ENCODE assay signal across 10 cellular contexts in genomic region chr12:124410354-124411175, GRCh38.
DNase-seq lines count a peak whose midpoint lies in the region; ATAC-seq and TF ChIP-seq lines count a peak whose summit lies in the region.
"Had no signal": no experiment of that assay in that cellular context is flagged by ENCODE, and none has a peak within 500 bp of the region (broad histone marks: within the 10 kb centered on the region; RNA-seq: fewer than 3 reads in every experiment).

No MANE protein-coding gene starts in this region.

- no peaks in the 10 kb centered on the region for H3K27me3 ChIP-seq in CD8-positive, alpha-beta T cell (ENCODE audit: insufficient read depth, low read length)
- H3K27me3 ChIP-seq: SJCRH30 had no signal

- H3K9me3 ChIP-seq in CD8-positive, alpha-beta T cell (ENCODE audit: low read length) = no peaks in the 10 kb centered on the region
- H3K9me3 ChIP-seq: SJCRH30 had no signal

- no peak for TF ChIP-seq CTCF in CD8-positive, alpha-beta T cell (IDR thresholded peaks at IDR 0.05)

- no peaks in the 10 kb centered on the region for H3K4me1 Mint-ChIP-seq in stimulated activated naive CD8-positive, alpha-beta T cell treated with anti-CD3 and anti-CD28 coated beads, Interleukin-15, Interleukin-2, amounts not matched to agents 100 ng/mL and 50 ng/mL, for 24 hours (ENCODE audit: low read depth)
- no peaks in the 10 kb centered on the region for H3K4me1 Mint-ChIP-seq in activated CD4-positive, alpha-beta T cell treated with anti-CD3 and anti-CD28 coated beads, Interleukin-2, amount 10 ng/mL, durations not matched to agents 7 days and 5 days
- H3K4me1 Mint-ChIP-seq in CD8-positive, alpha-beta T cell (ENCODE audit: low read depth) = peaks cover 3% of the 10 kb centered on the region

- DNase-seq in stimulated activated naive CD8-positive, alpha-beta T cell treated with anti-CD3 and anti-CD28 coated beads, Interleukin-15, Interleukin-2, amounts not matched to agents 100 U/mL and 50 U/mL, for 24 hours = no peak
- peak; percentile 67 for DNase-seq in myocyte (ENCODE audit: low read depth)
- no peak for DNase-seq in SIG-M5 treated with dmso at 0.1 percent for 504 hours (lab: John Stamatoyannopoulos, UW; ENCODE audit: unreplicated experiment)
- no peak for DNase-seq in activated CD4-positive, alpha-beta T cell treated with anti-CD3 and anti-CD28 coated beads, Interleukin-2, amount 10 ng/mL, durations not matched to agents 7 days and 5 days
- DNase-seq in CD8-positive, alpha-beta T cell = no peak
- DNase-seq: CD8-positive, alpha-beta memory T cell; SJCRH30 had no signal

- no peak overlapping the region for H3K4me3 Mint-ChIP-seq in stimulated activated naive CD8-positive, alpha-beta T cell treated with anti-CD3 and anti-CD28 coated beads, Interleukin-15, Interleukin-2, amounts not matched to agents 100 ng/mL and 50 ng/mL, for 24 hours
- H3K4me3 Mint-ChIP-seq in activated CD4-positive, alpha-beta T cell treated with anti-CD3 and anti-CD28 coated beads, Interleukin-2, amount 10 ng/mL, durations not matched to agents 7 days and 5 days = no peak overlapping the region
- no peak overlapping the region for H3K4me3 Mint-ChIP-seq in CD8-positive, alpha-beta T cell
- H3K4me3 Mint-ChIP-seq: CD8-positive, alpha-beta memory T cell had no signal

- H3K4me1 ChIP-seq in CD8-positive, alpha-beta T cell (ENCODE audit: insufficient read depth, low read length) = no peaks in the 10 kb centered on the region
- H3K4me1 ChIP-seq: SJCRH30 had no signal

- peaks cover 5% of the 10 kb centered on the region for H3K36me3 ChIP-seq in CD8-positive, alpha-beta T cell (ENCODE audit: insufficient read depth, low read length)

- peaks cover 11% of the 10 kb centered on the region for H3K36me3 Mint-ChIP-seq in stimulated activated naive CD8-positive, alpha-beta T cell treated with anti-CD3 and anti-CD28 coated beads, Interleukin-15, Interleukin-2, amounts not matched to agents 100 ng/mL and 50 ng/mL, for 24 hours (ENCODE audit: low read depth)
- no peaks in the 10 kb centered on the region for H3K36me3 Mint-ChIP-seq in activated CD4-positive, alpha-beta T cell treated with anti-CD3 and anti-CD28 coated beads, Interleukin-2, amount 10 ng/mL, durations not matched to agents 7 days and 5 days (ENCODE audit: low read depth)
- H3K36me3 Mint-ChIP-seq in CD8-positive, alpha-beta T cell = peaks cover 59% of the 10 kb centered on the region

- H3K27me3 Mint-ChIP-seq in stimulated activated naive CD8-positive, alpha-beta T cell treated with anti-CD3 and anti-CD28 coated beads, Interleukin-15, Interleukin-2, amounts not matched to agents 100 ng/mL and 50 ng/mL, for 24 hours = no peaks in the 10 kb centered on the region
- no peaks in the 10 kb centered on the region for H3K27me3 Mint-ChIP-seq in activated CD4-positive, alpha-beta T cell treated with anti-CD3 and anti-CD28 coated beads, Interleukin-2, amount 10 ng/mL, durations not matched to agents 7 days and 5 days
- no peaks in the 10 kb centered on the region for H3K27me3 Mint-ChIP-seq in CD8-positive, alpha-beta T cell (ENCODE audit: low read depth)
- H3K27me3 Mint-ChIP-seq: CD8-positive, alpha-beta memory T cell had no signal

- CTCF ChIA-PET in activated CD4-positive, alpha-beta T cell treated with anti-CD3 and anti-CD28 coated beads, Interleukin-2, amount 10 ng/mL, durations not matched to agents 7 days and 5 days (lab: Charles Lee) = interaction anchor here (1.0 to 1.4 kb wide), 2 partner anchors 15 to 17 kb away, joined by 3 to 4 read pairs; no protein-coding TSS in a partner anchor
- CTCF ChIA-PET in CD8-positive, alpha-beta T cell (lab: Charles Lee) = no interaction called here

- H3K4me3 ChIP-seq in CD8-positive, alpha-beta T cell (ENCODE audit: low read depth, low read length) = no peak overlapping the region
- H3K4me3 ChIP-seq: SJCRH30 had no signal

- H3K27ac ChIP-seq in cingulate gyrus (ENCODE audit: low read depth, low read length) = peak overlapping the region; percentile 47
- H3K27ac ChIP-seq in CD8-positive, alpha-beta T cell (ENCODE audit: low read depth, low read length) = no peak overlapping the region
- H3K27ac ChIP-seq: SJCRH30 had no signal

- intact Hi-C loops in CD8-positive, alpha-beta T cell (cut with DNase I, micrococcal nuclease) = no loop called here

- H3K9me3 Mint-ChIP-seq in stimulated activated naive CD8-positive, alpha-beta T cell treated with anti-CD3 and anti-CD28 coated beads, Interleukin-15, Interleukin-2, amounts not matched to agents 100 ng/mL and 50 ng/mL, for 24 hours = no peaks in the 10 kb centered on the region
- no peaks in the 10 kb centered on the region for H3K9me3 Mint-ChIP-seq in activated CD4-positive, alpha-beta T cell treated with anti-CD3 and anti-CD28 coated beads, Interleukin-2, amount 10 ng/mL, durations not matched to agents 7 days and 5 days
- no peaks in the 10 kb centered on the region for H3K9me3 Mint-ChIP-seq in CD8-positive, alpha-beta T cell
- H3K9me3 Mint-ChIP-seq: CD8-positive, alpha-beta memory T cell had no signal

- peak overlapping the region; percentile 52 for H3K27ac Mint-ChIP-seq in stimulated activated naive CD8-positive, alpha-beta T cell treated with anti-CD3 and anti-CD28 coated beads, Interleukin-15, Interleukin-2, amounts not matched to agents 100 ng/mL and 50 ng/mL, for 24 hours
- H3K27ac Mint-ChIP-seq in activated CD4-positive, alpha-beta T cell treated with anti-CD3 and anti-CD28 coated beads, Interleukin-2, amount 10 ng/mL, durations not matched to agents 7 days and 5 days = no peak overlapping the region
- H3K27ac Mint-ChIP-seq in CD8-positive, alpha-beta T cell = no peak overlapping the region

- no peak for ATAC-seq in stimulated activated naive CD8-positive, alpha-beta T cell treated with anti-CD3 and anti-CD28 coated beads, Interleukin-15, Interleukin-2, amounts not matched to agents 100 U/mL and 50 U/mL, for 24 hours
- no peak for ATAC-seq in CD8-positive, alpha-beta T cell
- ATAC-seq in HG03469 (IDR thresholded peaks at IDR 0.05; ENCODE audit: unreplicated experiment) = no peak

- POLR2A ChIA-PET in activated CD4-positive, alpha-beta T cell treated with anti-CD3 and anti-CD28 coated beads, Interleukin-2, amount 10 ng/mL, durations not matched to agents 7 days and 5 days (lab: Charles Lee) = no interaction called here
- POLR2A ChIA-PET in CD8-positive, alpha-beta T cell (lab: Charles Lee) = no interaction called here
